Comparison of ENCODE assay signal across 29 cellular contexts in the genomic region with DNA sequence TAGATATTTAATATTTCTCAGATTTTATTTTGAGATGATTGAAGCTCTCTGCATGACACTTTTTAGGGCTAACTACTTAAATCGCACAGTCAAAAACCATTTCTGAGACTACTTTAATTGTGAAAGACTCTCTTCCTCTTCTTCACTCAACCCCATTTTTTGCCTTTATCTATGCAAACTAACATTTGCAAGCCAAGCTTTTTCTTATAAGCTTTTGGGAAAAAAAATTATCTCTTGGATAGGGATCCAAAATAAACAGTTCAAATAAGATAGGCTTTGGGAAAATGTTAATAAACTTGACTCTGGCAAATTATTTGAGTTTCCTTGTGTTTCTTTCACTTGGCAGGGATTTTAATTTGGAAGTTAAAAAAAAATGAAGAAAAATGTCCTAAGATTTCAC. TPM values are rescaled to one million over a fixed set of nuclear protein-coding genes. Genes with fewer than 3 reads are reported as not detected.
"Had no signal": no experiment of that assay in that cellular context is flagged by ENCODE, and none has a peak within 500 bp of the region (broad histone marks: within the 10 kb centered on the region; RNA-seq: fewer than 3 reads in every experiment).

No MANE protein-coding gene starts in this region.

- H3K4me3 ChIP-seq: esophagus squamous epithelium, gastrocnemius medialis, lower lobe of right lung, skin epidermis, vagina had no signal

- H3K4me3 Mint-ChIP-seq: natural killer cell; stimulated activated effector memory CD8-positive, alpha-beta T cell treated with anti-CD3 and anti-CD28 coated beads, Interleukin-12 subunit alpha, Interleukin-12 subunit beta, amount 100 ng/mL, for 72 hours; stimulated activated naive CD8-positive, alpha-beta T cell treated with anti-CD3 and anti-CD28 coated beads, Interleukin-15, Interleukin-2, amounts not matched to agents 100 ng/mL and 50 ng/mL, for 24 hours; T-helper 1 cell treated with Interleukin-12 subunit alpha and Interleukin-12 subunit beta and Interleukin-4 antibody, amounts not matched to agents 30 μg/mL and 1 μg/mL, for 36 hours; type B pancreatic cell had no signal

- H3K4me1 ChIP-seq: esophagus squamous epithelium, lower lobe of right lung had no signal

- H3K4me1 Mint-ChIP-seq: natural killer cell; stimulated activated effector memory CD8-positive, alpha-beta T cell treated with anti-CD3 and anti-CD28 coated beads, Interleukin-12 subunit alpha, Interleukin-12 subunit beta, amount 100 ng/mL, for 72 hours had no signal

- DNase-seq: activated CD4-positive, alpha-beta T cell treated with anti-CD3 and anti-CD28 coated beads for 4 hours; activated CD4-positive, alpha-beta T cell treated with anti-CD3 and anti-CD28 coated beads, Interleukin-2, amount 50 U/mL, for 48 hours; activated CD8-positive, alpha-beta memory T cell treated with anti-CD3 and anti-CD28 coated beads for 24 hours; activated gamma-delta T cell; activated naive CD4-positive, alpha-beta T cell treated with anti-CD3 and anti-CD28 coated beads, Interleukin-2, amount 50 U/mL, for 16 hours; amygdala; dermis blood vessel endothelial cell; effector CD4-positive, alpha-beta T cell; esophagus squamous epithelium; gastrocnemius medialis; glutamatergic neuron; lower lobe of right lung; mesenchymal stem cell; natural killer cell; posterior cingulate gyrus; stimulated activated CD4-positive, alpha-beta T cell treated with anti-CD3 and anti-CD28 coated beads, Interleukin-4, amount 100 ng/mL, for 24 hours; substantia nigra; SW 1271; T-helper 9 cell had no signal

- H3K27me3 ChIP-seq: esophagus squamous epithelium, gastrocnemius medialis, vagina had no signal

- FAIRE-seq: bronchial epithelial cell, colon had no signal

- H3K27ac ChIP-seq: epithelial cell of prostate, lower lobe of right lung, VCaP had no signal

- H3K27me3 Mint-ChIP-seq: type B pancreatic cell had no signal

- H3K9me3 ChIP-seq: esophagus squamous epithelium, gastrocnemius medialis, lower lobe of right lung, vagina had no signal

- ATAC-seq: gastrocnemius medialis; lower lobe of right lung; natural killer cell; stimulated activated effector memory CD8-positive, alpha-beta T cell treated with anti-CD3 and anti-CD28 coated beads, Interleukin-12 subunit alpha, Interleukin-12 subunit beta, amount 100 ng/mL, for 72 hours had no signal

- H3K9me3 Mint-ChIP-seq: stimulated activated naive CD8-positive, alpha-beta T cell treated with anti-CD3 and anti-CD28 coated beads, Interleukin-15, Interleukin-2, amounts not matched to agents 100 ng/mL and 50 ng/mL, for 24 hours; T-helper 1 cell treated with Interleukin-12 subunit alpha and Interleukin-12 subunit beta and Interleukin-4 antibody, amounts not matched to agents 30 μg/mL and 1 μg/mL, for 36 hours had no signal

- H3K36me3 ChIP-seq: esophagus squamous epithelium, gastrocnemius medialis, lower lobe of right lung, vagina had no signal

- H3K27ac Mint-ChIP-seq: natural killer cell; stimulated activated effector memory CD8-positive, alpha-beta T cell treated with anti-CD3 and anti-CD28 coated beads, Interleukin-12 subunit alpha, Interleukin-12 subunit beta, amount 100 ng/mL, for 72 hours; stimulated activated naive CD8-positive, alpha-beta T cell treated with anti-CD3 and anti-CD28 coated beads, Interleukin-15, Interleukin-2, amounts not matched to agents 100 ng/mL and 50 ng/mL, for 24 hours; T-helper 1 cell treated with Interleukin-12 subunit alpha and Interleukin-12 subunit beta and Interleukin-4 antibody, amounts not matched to agents 30 μg/mL and 1 μg/mL, for 36 hours; type B pancreatic cell had no signal

- H3K36me3 Mint-ChIP-seq: stimulated activated effector memory CD8-positive, alpha-beta T cell treated with anti-CD3 and anti-CD28 coated beads, Interleukin-12 subunit alpha, Interleukin-12 subunit beta, amount 100 ng/mL, for 72 hours; type B pancreatic cell had no signal

RNA-seq across cellular contexts. Expression of a gene that starts 9.0 kb away (rescaled TPM):
- total RNA-seq: natural killer cell had no signal
